In the genomic region with DNA sequence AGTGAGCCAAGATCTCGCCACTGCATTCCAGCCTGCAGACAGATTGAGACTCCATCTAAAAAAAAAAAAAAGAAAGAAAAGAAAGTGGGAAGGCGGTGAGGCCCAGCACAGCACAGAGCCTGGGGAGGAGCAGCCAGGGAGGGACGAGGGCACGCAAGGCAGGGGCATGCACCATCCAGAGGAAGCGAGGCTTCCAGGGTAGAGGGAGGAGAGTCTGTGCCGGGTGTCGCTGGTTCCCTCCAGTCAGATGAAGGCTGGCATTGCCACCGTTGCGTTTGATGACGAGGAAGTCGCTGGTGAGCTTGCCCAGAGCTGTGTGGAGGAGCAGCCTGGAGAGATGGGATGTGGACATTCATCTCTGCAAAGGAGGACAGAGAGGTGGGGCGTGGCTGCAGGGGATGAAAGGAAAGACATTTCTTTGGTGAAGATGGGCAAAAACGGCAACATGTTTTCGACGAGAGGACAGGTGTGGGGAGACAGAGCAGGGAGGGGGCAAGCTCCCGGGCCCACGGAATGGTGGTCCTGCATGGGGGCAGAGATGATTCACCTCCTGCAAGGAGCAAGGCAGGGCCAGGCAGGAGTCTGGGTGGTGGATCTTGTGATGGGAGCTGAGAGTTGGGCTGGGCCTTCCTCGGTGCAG, we compare ENCODE assay signal across 1 cellular context.
TF ChIP-seq lines count a peak whose summit lies in the region.

No MANE protein-coding gene starts in this region.

TF ChIP-seq in A549, 52 proteins besides CTCF, POLR2A, EP300 and RAD21 (continued from another document):
- TF ChIP-seq CEBPB (IDR thresholded peaks at IDR 0.05) (no peak), SREBF2 (IDR thresholded peaks at IDR 0.05) (no peak)
